ENCODE assay signal across 17 cellular contexts in genomic region chr15:30917013-30917412, GRCh38.
"Had no signal": no experiment of that assay in that cellular context is flagged by ENCODE, and none has a peak within 500 bp of the region (broad histone marks: within the 10 kb centered on the region; RNA-seq: fewer than 3 reads in every experiment).

No MANE protein-coding gene starts in this region.

- H3K4me3 Mint-ChIP-seq: activated CD8-positive, alpha-beta T cell treated with anti-CD3 and anti-CD28 coated beads, Interleukin-2, amount 10 ng/mL, durations not matched to agents 7 days and 5 days; naive B cell; T-helper 1 cell treated with Interleukin-12 subunit alpha and Interleukin-12 subunit beta and Interleukin-4 antibody, amounts not matched to agents 30 μg/mL and 1 μg/mL, for 36 hours; type B pancreatic cell; WTC11 had no signal

- H3K4me3 ChIP-seq: esophagus muscularis mucosa had no signal

- H3K9me3 ChIP-seq: esophagus muscularis mucosa had no signal

- H3K9me3 Mint-ChIP-seq: naive B cell; T-helper 1 cell treated with Interleukin-12 subunit alpha and Interleukin-12 subunit beta and Interleukin-4 antibody, amounts not matched to agents 30 μg/mL and 1 μg/mL, for 36 hours; type B pancreatic cell; WTC11 had no signal

- ATAC-seq: activated CD8-positive, alpha-beta T cell treated with anti-CD3 and anti-CD28 coated beads, Interleukin-2, amount 10 ng/mL, durations not matched to agents 7 days and 5 days; left lobe of liver; WTC11 had no signal

- H3K27me3 ChIP-seq: esophagus muscularis mucosa had no signal

- FAIRE-seq: keratinocyte, TTC549 had no signal

- DNase-seq: activated CD4-positive, alpha-beta T cell treated with anti-CD3 and anti-CD28 coated beads for 4 hours; activated CD8-positive, alpha-beta memory T cell treated with anti-CD3 and anti-CD28 coated beads, Interleukin-2, amount 50 U/mL, for 4 hours; activated CD8-positive, alpha-beta T cell treated with anti-CD3 and anti-CD28 coated beads, Interleukin-2, amount 10 ng/mL, durations not matched to agents 7 days and 5 days; activated naive CD4-positive, alpha-beta T cell; cortex of kidney; effector CD4-positive, alpha-beta T cell; hippocampal formation; naive B cell; stimulated activated CD4-positive, alpha-beta T cell treated with anti-CD3 and anti-CD28 coated beads, Interleukin-2, amount 100 ng/mL, for 48 hours; stimulated activated naive CD4-positive, alpha-beta T cell had no signal

- H3K27me3 Mint-ChIP-seq: naive B cell, type B pancreatic cell had no signal

- H3K27ac ChIP-seq: esophagus muscularis mucosa had no signal

- H3K27ac Mint-ChIP-seq: activated CD8-positive, alpha-beta T cell treated with anti-CD3 and anti-CD28 coated beads, Interleukin-2, amount 10 ng/mL, durations not matched to agents 7 days and 5 days; T-helper 1 cell treated with Interleukin-12 subunit alpha and Interleukin-12 subunit beta and Interleukin-4 antibody, amounts not matched to agents 30 μg/mL and 1 μg/mL, for 36 hours; type B pancreatic cell; WTC11 had no signal
